ENCODE assay signal across 37 cellular contexts in genomic region chr4:105542032-105542431, GRCh38. TPM values are rescaled to one million over a fixed set of nuclear protein-coding genes. Genes with fewer than 3 reads are reported as not detected.
"Had no signal": no experiment of that assay in that cellular context is flagged by ENCODE, and none has a peak within 500 bp of the region (broad histone marks: within the 10 kb centered on the region; RNA-seq: fewer than 3 reads in every experiment).

No MANE protein-coding gene starts in this region.

- H3K27ac ChIP-seq: Peyer's patch, SJSA1, WERI-Rb-1 had no signal

- H3K27me3 Mint-ChIP-seq: brain had no signal

- H3K27me3 ChIP-seq: Peyer's patch, SJSA1 had no signal

- H3K4me3 Mint-ChIP-seq: activated CD4-positive, alpha-beta memory T cell treated with anti-CD3 and anti-CD28 coated beads, Interleukin-2, amount 10 ng/mL, durations not matched to agents 7 days and 5 days; activated CD8-positive, alpha-beta memory T cell treated with anti-CD3 and anti-CD28 coated beads, Interleukin-2, amount 10 ng/mL, durations not matched to agents 7 days and 5 days; activated naive CD4-positive, alpha-beta T cell treated with anti-CD3 and anti-CD28 coated beads, Interleukin-2, amount 50 U/mL, for 24 hours; activated naive CD8-positive, alpha-beta T cell treated with anti-CD3 and anti-CD28 coated beads, Interleukin-2, amount 10 ng/mL, durations not matched to agents 7 days and 5 days; brain; T-cell; T-helper 17 cell had no signal

- H3K36me3 Mint-ChIP-seq: activated CD8-positive, alpha-beta memory T cell treated with anti-CD3 and anti-CD28 coated beads, Interleukin-2, amount 10 ng/mL, durations not matched to agents 7 days and 5 days; activated naive CD4-positive, alpha-beta T cell treated with anti-CD3 and anti-CD28 coated beads, Interleukin-2, amount 50 U/mL, for 24 hours; activated naive CD8-positive, alpha-beta T cell treated with anti-CD3 and anti-CD28 coated beads, Interleukin-2, amount 10 ng/mL, durations not matched to agents 7 days and 5 days; brain; T-cell had no signal

- ATAC-seq: activated CD8-positive, alpha-beta memory T cell treated with anti-CD3 and anti-CD28 coated beads, Interleukin-2, amount 10 ng/mL, durations not matched to agents 7 days and 5 days; K562; PC-3; SK-N-SH treated with all-trans-retinoic acid at 6 μM for 48 hours; T-cell; T-helper 17 cell had no signal

- H3K4me3 ChIP-seq: K562, Peyer's patch, SJSA1 had no signal

- H3K27ac Mint-ChIP-seq: activated CD4-positive, alpha-beta memory T cell treated with anti-CD3 and anti-CD28 coated beads, Interleukin-2, amount 10 ng/mL, durations not matched to agents 7 days and 5 days; activated CD8-positive, alpha-beta memory T cell treated with anti-CD3 and anti-CD28 coated beads, Interleukin-2, amount 10 ng/mL, durations not matched to agents 7 days and 5 days; activated naive CD4-positive, alpha-beta T cell treated with anti-CD3 and anti-CD28 coated beads, Interleukin-2, amount 50 U/mL, for 24 hours; activated naive CD8-positive, alpha-beta T cell treated with anti-CD3 and anti-CD28 coated beads, Interleukin-2, amount 10 ng/mL, durations not matched to agents 7 days and 5 days; activated T-helper 2 cell treated with anti-CD3 and anti-CD28 coated beads, Interferon-gamma antibody, Interleukin-2, Interleukin-4, amounts not matched to agents 10 μg/mL and 5 μg/mL and 100 μg/mL, durations not matched to agents 14 hours and 24 hours and 36 hours; T-cell; T-helper 17 cell had no signal

- H3K9me3 Mint-ChIP-seq: activated CD4-positive, alpha-beta memory T cell treated with anti-CD3 and anti-CD28 coated beads, Interleukin-2, amount 10 ng/mL, durations not matched to agents 7 days and 5 days; activated naive CD4-positive, alpha-beta T cell treated with anti-CD3 and anti-CD28 coated beads, Interleukin-2, amount 50 U/mL, for 24 hours; activated naive CD8-positive, alpha-beta T cell treated with anti-CD3 and anti-CD28 coated beads, Interleukin-2, amount 10 ng/mL, durations not matched to agents 7 days and 5 days; activated T-helper 2 cell treated with anti-CD3 and anti-CD28 coated beads, Interferon-gamma antibody, Interleukin-2, Interleukin-4, amounts not matched to agents 10 μg/mL and 5 μg/mL and 100 μg/mL, durations not matched to agents 14 hours and 24 hours and 36 hours; brain had no signal

- H3K9me3 ChIP-seq: Peyer's patch, SJSA1 had no signal

- H3K4me1 ChIP-seq: Peyer's patch, SJSA1 had no signal

- H3K4me1 Mint-ChIP-seq: activated CD8-positive, alpha-beta memory T cell treated with anti-CD3 and anti-CD28 coated beads, Interleukin-2, amount 10 ng/mL, durations not matched to agents 7 days and 5 days; activated naive CD4-positive, alpha-beta T cell treated with anti-CD3 and anti-CD28 coated beads, Interleukin-2, amount 50 U/mL, for 24 hours had no signal

- H3K36me3 ChIP-seq: Peyer's patch, SJSA1, WERI-Rb-1 had no signal

- FAIRE-seq: astrocyte, bronchial epithelial cell had no signal

- DNase-seq: activated CD4-positive, alpha-beta memory T cell treated with anti-CD3 and anti-CD28 coated beads, Interleukin-2, amount 10 ng/mL, durations not matched to agents 7 days and 5 days; activated CD4-positive, alpha-beta T cell treated with anti-CD3 and anti-CD28 coated beads for 1 hour; activated CD4-positive, alpha-beta T cell treated with anti-CD3 and anti-CD28 coated beads for 48 hours; activated CD4-positive, CD25-positive, alpha-beta regulatory T cell; activated CD8-positive, alpha-beta memory T cell treated with anti-CD3 and anti-CD28 coated beads for 24 hours; activated CD8-positive, alpha-beta memory T cell treated with anti-CD3 and anti-CD28 coated beads, Interleukin-2, amount 10 ng/mL, durations not matched to agents 7 days and 5 days; activated CD8-positive, alpha-beta memory T cell treated with anti-CD3 and anti-CD28 coated beads, Interleukin-2, amount 50 U/mL, for 48 hours; activated gamma-delta T cell; activated naive CD4-positive, alpha-beta T cell treated with Interleukin-2 at 50 U/mL for 16 hours; activated naive CD8-positive, alpha-beta T cell treated with anti-CD3 and anti-CD28 coated beads, Interleukin-2, amount 10 ng/mL, durations not matched to agents 7 days and 5 days; caudate nucleus; cerebellar nuclear complex; IMR-90; NCI-H1105; NCI-H1417 treated with DMSO at 0.1 percent for 48 hours; NCI-H187 treated with DMSO at 0.1 percent for 48 hours; NCI-H226; NCI-H446 treated with DMSO at 0.1 percent for 48 hours; NCI-H524; NCI-H774; NK-92 treated with Interleukin-12 subunit alpha and Interleukin-12 subunit beta, amount 100 ng/mL, for 24 hours; PC-3; Peyer's patch; RPMI8226; SHP77 treated with DMSO at 0.1 percent for 48 hours; T-cell; T-helper 17 cell; WERI-Rb-1 had no signal

RNA-seq across cellular contexts. Expression of gene ARHGEF38, which starts 10.4 kb away (rescaled TPM):
- total RNA-seq: activated CD4-positive, alpha-beta memory T cell treated with anti-CD3 and anti-CD28 coated beads, Interleukin-2, amount 10 ng/mL, durations not matched to agents 7 days and 5 days; activated CD8-positive, alpha-beta memory T cell treated with anti-CD3 and anti-CD28 coated beads, Interleukin-2, amount 10 ng/mL, durations not matched to agents 7 days and 5 days; activated naive CD8-positive, alpha-beta T cell treated with anti-CD3 and anti-CD28 coated beads, Interleukin-2, amount 10 ng/mL, durations not matched to agents 7 days and 5 days; activated T-helper 2 cell treated with anti-CD3 and anti-CD28 coated beads, Interferon-gamma antibody, Interleukin-2, Interleukin-4, amounts not matched to agents 10 μg/mL and 5 μg/mL and 100 μg/mL, durations not matched to agents 14 hours and 24 hours and 36 hours; astrocyte; bronchial epithelial cell; IMR-90; K562; MCF 10A; SJSA1; T-cell; T-helper 17 cell had no signal
